In the genomic region with DNA sequence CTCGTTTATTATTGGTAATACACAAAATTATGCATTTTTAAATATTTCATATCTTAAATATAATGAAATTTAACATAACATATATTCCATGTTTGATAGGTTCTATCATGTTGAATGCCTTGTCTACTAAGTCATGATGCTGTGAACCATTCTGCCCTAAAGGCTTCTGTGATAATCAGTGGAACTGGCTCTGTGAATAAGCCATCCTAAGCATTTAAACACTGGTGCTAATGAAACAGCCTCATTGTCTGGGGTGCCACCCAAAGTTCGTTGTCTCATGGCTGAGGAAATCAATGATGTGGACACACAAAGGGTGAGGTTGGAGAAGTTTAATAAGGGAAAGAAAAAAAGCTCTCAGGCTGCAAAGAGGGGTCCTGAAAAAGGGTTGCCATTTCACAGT, we compare ENCODE assay signal across 33 cellular contexts.
DNase-seq lines count a peak whose midpoint lies in the region; FAIRE-seq and TF ChIP-seq lines count a peak whose summit lies in the region.
"Had no signal": no experiment of that assay in that cellular context is flagged by ENCODE, and none has a peak within 500 bp of the region (broad histone marks: within the 10 kb centered on the region; RNA-seq: fewer than 3 reads in every experiment).

No MANE protein-coding gene starts in this region.

- no peak overlapping the region for H3K27ac ChIP-seq in trophoblast cell (ENCODE audit: low read depth, low read length)
- H3K27ac ChIP-seq in esophagus squamous epithelium: no peak overlapping the region
- H3K27ac ChIP-seq: 22Rv1; A549; BLaER1; BLaER1 treated with 17β-estradiol and CSF1 and Interleukin-3, amounts not matched to agents 10 nM and 100 nM; C4-2B had no signal

- H3K79me2 ChIP-seq in trophoblast cell (ENCODE audit: control insufficient read depth, insufficient read depth, low read length, poor library complexity): no peaks in the 10 kb centered on the region

- no peak overlapping the region for H2BK120ac ChIP-seq in trophoblast cell (ENCODE audit: insufficient read depth, low read length, poor library complexity)

- H3K36me3 ChIP-seq in bronchial epithelial cell (ENCODE audit: control insufficient read depth, insufficient read depth, low read length) (no peaks in the 10 kb centered on the region), trophoblast cell (ENCODE audit: control insufficient read depth in 1 of 2, insufficient read depth in 2 of 2, low read length in 2 of 2) (no peaks in the 10 kb centered on the region), esophagus squamous epithelium (no peaks in the 10 kb centered on the region)
- H3K36me3 ChIP-seq: BE2C; BLaER1; BLaER1 treated with 17β-estradiol and CSF1 and Interleukin-3, amounts not matched to agents 10 nM and 100 nM had no signal

- H2AK5ac ChIP-seq in trophoblast cell (ENCODE audit: low read length): no peak overlapping the region

- no peaks in the 10 kb centered on the region for H3K79me1 ChIP-seq in trophoblast cell (ENCODE audit: low read length)

- TF ChIP-seq POLR2A in esophagus squamous epithelium (IDR thresholded peaks at IDR 0.05): no peak

- no peak overlapping the region for H2BK12ac ChIP-seq in trophoblast cell (ENCODE audit: low read length)

- H4K8ac ChIP-seq in trophoblast cell (ENCODE audit: low read depth, low read length): no peak overlapping the region

- no CpG with 5 or more reads among the region's 2 CpGs for WGBS in trophoblast cell (ENCODE audit: extremely low coverage, insufficient coverage, insufficient read length)
- 30 to 45% methylated on average over 2 of the region's 2 CpGs for WGBS in esophagus squamous epithelium, 2 donors

- H3K27me3 ChIP-seq in bronchial epithelial cell (ENCODE audit: control insufficient read depth, insufficient read depth, low read length) (no peaks in the 10 kb centered on the region), trophoblast cell (ENCODE audit: insufficient read depth, low read length) (no peaks in the 10 kb centered on the region), esophagus squamous epithelium (no peaks in the 10 kb centered on the region)
- H3K27me3 ChIP-seq: BE2C; BLaER1; BLaER1 treated with 17β-estradiol and CSF1 and Interleukin-3, amounts not matched to agents 10 nM and 100 nM had no signal

- no peak overlapping the region for H4K91ac ChIP-seq in trophoblast cell (ENCODE audit: low read depth, low read length)

- no peak for FAIRE-seq in bronchial epithelial cell (lab: Jason Lieb, UNC)
- FAIRE-seq: A204.1, A549, D721Med had no signal

- H2BK5ac ChIP-seq in trophoblast cell (ENCODE audit: low read depth, low read length, poor library complexity): no peak overlapping the region

- no peak overlapping the region for H2AFZ ChIP-seq in trophoblast cell (ENCODE audit: insufficient read depth, low read length, poor library complexity)

- no peak overlapping the region for H3K4ac ChIP-seq in trophoblast cell (ENCODE audit: low read depth, low read length)

- no peak overlapping the region for H3K9ac ChIP-seq in trophoblast cell (ENCODE audit: low read length)
- H3K9ac ChIP-seq: BLaER1; BLaER1 treated with 17β-estradiol and CSF1 and Interleukin-3, amounts not matched to agents 10 nM and 100 nM had no signal

- H3K18ac ChIP-seq in trophoblast cell (ENCODE audit: low read length): no peak overlapping the region

- no peaks in the 10 kb centered on the region for H3K4me1 ChIP-seq in trophoblast cell (ENCODE audit: control insufficient read depth in 1 of 2, insufficient read depth in 2 of 2, low read length in 2 of 2)
- no peaks in the 10 kb centered on the region for H3K4me1 ChIP-seq in esophagus squamous epithelium
- H3K4me1 ChIP-seq: A549; BE2C; BLaER1; BLaER1 treated with 17β-estradiol and CSF1 and Interleukin-3, amounts not matched to agents 10 nM and 100 nM; Caco-2 had no signal

- no peak overlapping the region for H4K12ac ChIP-seq in trophoblast cell (ENCODE audit: low read depth, low read length)

- H3K23ac ChIP-seq in trophoblast cell (ENCODE audit: low read length): no peak overlapping the region

- H3K9me3 ChIP-seq in trophoblast cell (ENCODE audit: insufficient read depth, low read depth, low read length) (peaks cover 2% of the 10 kb centered on the region), esophagus squamous epithelium (peaks cover 0 to 12% (median 0%) of the 10 kb centered on the region in 3 donors)
- H3K9me3 ChIP-seq: A549, BE2C, Caco-2 had no signal

- DNase-seq in bronchial epithelial cell (ENCODE audit: low read depth): peak; percentile 36
- peak; percentile 63 for DNase-seq in epithelial cell of esophagus (ENCODE audit: low read depth)
- DNase-seq in foreskin melanocyte: peak; percentile 65
- DNase-seq in trophoblast cell: no peak
- DNase-seq in NCI-H1092 (lab: John Stamatoyannopoulos, UW): no peak
- no peak for DNase-seq in esophagus squamous epithelium (lab: John Stamatoyannopoulos, UW)
- DNase-seq: 8988T; ACHN; AML-193; BE2C; C1 segment of cervical spinal cord; Caco-2; Calu3; CD4-positive, alpha-beta memory T cell; CD4-positive, alpha-beta T cell; CD4-positive, CD25-positive, alpha-beta regulatory T cell; CD8-positive, alpha-beta memory T cell; CD8-positive, alpha-beta T cell; COR-L47; DMS 273 treated with DMSO at 0.1 percent for 48 hours; DMS153; DMS53; DMS79; DMS79 treated with DMSO at 0.1 percent for 48 hours; DND-41; EL had no signal

- H3K4me3 ChIP-seq in bronchial epithelial cell (ENCODE audit: low read depth, low read length) (no peak overlapping the region), epithelial cell of esophagus (ENCODE audit: low read length) (no peak overlapping the region), trophoblast cell (ENCODE audit: low read depth, low read length) (no peak overlapping the region), esophagus squamous epithelium (no peak overlapping the region)
- H3K4me3 ChIP-seq: A549; BLaER1; BLaER1 treated with 17β-estradiol and CSF1 and Interleukin-3, amounts not matched to agents 10 nM and 100 nM had no signal

- no peak overlapping the region for H3K4me2 ChIP-seq in trophoblast cell (ENCODE audit: low read length)
- H3K4me2 ChIP-seq: A549; BLaER1; BLaER1 treated with 17β-estradiol and CSF1 and Interleukin-3, amounts not matched to agents 10 nM and 100 nM had no signal

- intact Hi-C loops in esophagus squamous epithelium (cut with DNase I): no loop called here

- TF ChIP-seq CTCF in bronchial epithelial cell (IDR thresholded peaks at IDR 0.05; ENCODE audit: insufficient read depth, low read length, severe bottlenecking) (no peak), epithelial cell of esophagus (IDR thresholded peaks at IDR 0.05; ENCODE audit: insufficient read depth, low read depth, low read length, missing control alignments) (no peak), esophagus squamous epithelium (IDR thresholded peaks at IDR 0.05) (no peak)

- H3K14ac ChIP-seq in trophoblast cell (ENCODE audit: low read length): no peak overlapping the region

Comparison
In these comparisons a context has a peak if more than half of its experiments do, and no peak if none do; other contexts are left out.
1. DNase-seq: peak in bronchial epithelial cell (single experiment), epithelial cell of esophagus (single experiment) and foreskin melanocyte (single experiment); none in trophoblast cell (0 of 2), NCI-H1092 (single experiment) and esophagus squamous epithelium (single experiment).